ENCODE assay signal across 20 cellular contexts in genomic region chr13:33003458-33004019, GRCh38. TPM values are rescaled to one million over a fixed set of nuclear protein-coding genes. Genes with fewer than 3 reads are reported as not detected.
DNase-seq lines count a peak whose midpoint lies in the region; TF ChIP-seq lines count a peak whose summit lies in the region.
"Had no signal": no experiment of that assay in that cellular context is flagged by ENCODE, and none has a peak within 500 bp of the region (broad histone marks: within the 10 kb centered on the region; RNA-seq: fewer than 3 reads in every experiment).

No MANE protein-coding gene starts in this region.

- H3K4me1 ChIP-seq in skeletal muscle tissue (ENCODE audit: control insufficient read depth in 3 of 3, insufficient read depth in 3 of 3, low read length in 3 of 3), result peaks cover 0 to 6% (median 4%) of the 10 kb centered on the region in 3 donors
- H3K4me1 ChIP-seq: psoas muscle, testis had no signal

- H3K9me3 ChIP-seq in skeletal muscle tissue (ENCODE audit: control insufficient read depth in 3 of 3, low read length in 3 of 3) (peaks cover 0 to 8% (median 4%) of the 10 kb centered on the region in 3 donors), WERI-Rb-1 (ENCODE audit: severe bottlenecking) (peaks cover 7% of the 10 kb centered on the region)
- H3K9me3 ChIP-seq: testis had no signal

- H3K9ac ChIP-seq in skeletal muscle tissue (ENCODE audit: low read depth in 1 of 3, low read length in 3 of 3), result no peak overlapping the region
- H3K9ac ChIP-seq: BLaER1 treated with 17β-estradiol and CSF1 and Interleukin-3, amounts not matched to agents 10 nM and 100 nM had no signal

- DNase-seq in DMS 273 (lab: John Stamatoyannopoulos, UW; ENCODE audit: unreplicated experiment), result peak; percentile 18
- no peak for DNase-seq in DMS 273 treated with DMSO at 0.1 percent for 48 hours (lab: John Stamatoyannopoulos, UW)
- peak; percentile 28 for DNase-seq in NCI-H1436 (lab: John Stamatoyannopoulos, UW)
- peak; percentile 14 for DNase-seq in RKO (ENCODE audit: low spot score)
- DNase-seq in WERI-Rb-1, result no peak
- no peak for DNase-seq in NCI-H510A treated with DMSO at 0.1 percent for 48 hours (lab: John Stamatoyannopoulos, UW)
- no peak for DNase-seq in GDM1 (lab: John Stamatoyannopoulos, UW)
- DNase-seq: activated CD4-positive, alpha-beta T cell treated with anti-CD3 and anti-CD28 coated beads, Interleukin-2, amount 50 U/mL, for 1 hour; activated naive CD8-positive, alpha-beta T cell treated with anti-CD3 and anti-CD28 coated beads for 36 hours; EL; Karpas-422; left lung; NCI-H446; psoas muscle; testis had no signal

- H3K27ac ChIP-seq in skeletal muscle tissue (ENCODE audit: low read depth, low read length), result peak overlapping the region; percentile 61
- no peak overlapping the region for H3K27ac ChIP-seq in WERI-Rb-1
- H3K27ac ChIP-seq: 22Rv1, SK-N-MC, testis had no signal

- H3K36me3 ChIP-seq in skeletal muscle tissue (ENCODE audit: control insufficient read depth in 3 of 3, insufficient read depth in 3 of 3, low read length in 3 of 3), result no peaks in the 10 kb centered on the region
- no peaks in the 10 kb centered on the region for H3K36me3 ChIP-seq in WERI-Rb-1
- H3K36me3 ChIP-seq: BLaER1 treated with 17β-estradiol and CSF1 and Interleukin-3, amounts not matched to agents 10 nM and 100 nM; left lung had no signal

- no peak for TF ChIP-seq CTCF in WERI-Rb-1 (IDR thresholded peaks at IDR 0.05; ENCODE audit: low read depth, low read length)

- H3K27me3 ChIP-seq in skeletal muscle tissue (ENCODE audit: control insufficient read depth in 3 of 3, insufficient read depth in 3 of 3, low read length in 3 of 3), result no peaks in the 10 kb centered on the region
- H3K27me3 ChIP-seq in WERI-Rb-1 (ENCODE audit: insufficient read depth, low read depth, severe bottlenecking), result no peaks in the 10 kb centered on the region
- H3K27me3 ChIP-seq: BLaER1 treated with 17β-estradiol and CSF1 and Interleukin-3, amounts not matched to agents 10 nM and 100 nM; left lung; testis had no signal

- H3K4me3 ChIP-seq in skeletal muscle tissue (ENCODE audit: low read length in 3 of 3), result no peak overlapping the region
- no peak overlapping the region for H3K4me3 ChIP-seq in WERI-Rb-1 (ENCODE audit: low read depth, low read length)
- H3K4me3 ChIP-seq: BLaER1 treated with 17β-estradiol and CSF1 and Interleukin-3, amounts not matched to agents 10 nM and 100 nM; left lung; psoas muscle; SK-N-MC; testis had no signal

RNA-seq across cellular contexts. Expression of gene KL, which starts 12.7 kb away (rescaled TPM):
- 2.6 TPM for total RNA-seq in skeletal muscle tissue
- total RNA-seq: OCI-LY7 had no signal

Comparison
In these comparisons a context has a peak if more than half of its experiments do, and no peak if none do; other contexts are left out.
1. DNase-seq: peak in DMS 273 (single experiment), NCI-H1436 (single experiment) and RKO (single experiment); none in DMS 273 treated with DMSO at 0.1 percent for 48 hours (single experiment), WERI-Rb-1 (single experiment), NCI-H510A treated with DMSO at 0.1 percent for 48 hours (single experiment) and GDM1 (single experiment).